ENCODE assay signal across 25 cellular contexts in genomic region chr9:91914937-91915336, GRCh38. TPM values are rescaled to one million over a fixed set of nuclear protein-coding genes. Genes with fewer than 3 reads are reported as not detected.
"Had no signal": no experiment of that assay in that cellular context is flagged by ENCODE, and none has a peak within 500 bp of the region (broad histone marks: within the 10 kb centered on the region; RNA-seq: fewer than 3 reads in every experiment).

No MANE protein-coding gene starts in this region.

- H3K4me1 Mint-ChIP-seq: immature natural killer cell had no signal

- H3K9me3 ChIP-seq: colonic mucosa, esophagus squamous epithelium, gastrocnemius medialis, heart right ventricle, left lung, lower lobe of right lung had no signal

- ATAC-seq: esophagus mucosa, gastrocnemius medialis, heart right ventricle, left cardiac atrium, left lung, left ventricle myocardium superior, lower lobe of right lung had no signal

- H3K27ac ChIP-seq: colonic mucosa, epithelial cell of prostate, esophagus squamous epithelium, gastrocnemius medialis, heart right ventricle, left lung, lower lobe of right lung had no signal

- H3K36me3 Mint-ChIP-seq: immature natural killer cell had no signal

- H3K4me3 Mint-ChIP-seq: dendritic cell treated with granulocyte-macrophage colony-stimulating factor and Interleukin-4, amounts not matched to agents 40 ng/mL and 50 ng/mL, for 4 days; immature natural killer cell had no signal

- H3K4me3 ChIP-seq: colonic mucosa, esophagus squamous epithelium, gastrocnemius medialis, heart right ventricle, left lung, lower lobe of right lung had no signal

- H3K27ac Mint-ChIP-seq: dendritic cell treated with granulocyte-macrophage colony-stimulating factor and Interleukin-4, amounts not matched to agents 40 ng/mL and 50 ng/mL, for 4 days; immature natural killer cell had no signal

- H3K36me3 ChIP-seq: colonic mucosa, esophagus squamous epithelium, gastrocnemius medialis, heart right ventricle, left lung, lower lobe of right lung had no signal

- H3K4me1 ChIP-seq: colonic mucosa, gastrocnemius medialis, heart right ventricle, left lung, lower lobe of right lung had no signal

- H3K27me3 ChIP-seq: colonic mucosa, gastrocnemius medialis had no signal

- DNase-seq: cerebellar nuclear complex; colonic mucosa; cortex of kidney; effector CD4-positive, alpha-beta T cell; effector memory CD4-positive, alpha-beta T cell; esophagus squamous epithelium; foreskin fibroblast; foreskin melanocyte; gastrocnemius medialis; glutamatergic neuron; head of caudate nucleus; heart right ventricle; hippocampal formation; immature natural killer cell; left cardiac atrium; left lung; left ventricle myocardium superior; lower lobe of right lung; mesenchymal stem cell; midbrain had no signal

- H3K9me3 Mint-ChIP-seq: dendritic cell treated with granulocyte-macrophage colony-stimulating factor and Interleukin-4, amounts not matched to agents 40 ng/mL and 50 ng/mL, for 4 days; immature natural killer cell had no signal

RNA-seq across cellular contexts. Expression of gene ROR2, which starts 35.1 kb away (rescaled TPM):
- total RNA-seq: dermis microvascular lymphatic vessel endothelial cell, mononuclear cell had no signal
- polyA plus RNA-seq: immature natural killer cell had no signal
